In genomic region chr18:46334200-46334553, GRCh38 we compare ENCODE assay signal across 8 cellular contexts.
DNase-seq lines count a peak whose midpoint lies in the region; ATAC-seq, FAIRE-seq and TF ChIP-seq lines count a peak whose summit lies in the region.

No MANE protein-coding gene starts in this region.

- intact Hi-C loops in HepG2 (cut with micrococcal nuclease; ENCODE audit: unreplicated experiment) = no loop called here

- H3K4me2 ChIP-seq in HepG2 (ENCODE audit: low read depth, low read length) = no peak overlapping the region

- no peaks in the 10 kb centered on the region for H3K27me3 ChIP-seq in liver (ENCODE audit: control insufficient read depth in 4 of 4, insufficient read depth in 4 of 4, low read length in 3 of 4)
- H3K27me3 ChIP-seq in HepG2 (ENCODE audit: control insufficient read depth in 1 of 2, insufficient read depth in 2 of 2, low read length in 2 of 2) = peaks cover 5 to 52% of the 10 kb centered on the region in 2 experiments

- FAIRE-seq in HepG2 (lab: Jason Lieb, UNC) (no peak), frontal cortex (lab: Jason Lieb, UNC) (no peak)

- no peak for ATAC-seq in HepG2
- no peak for ATAC-seq in central memory CD8-positive, alpha-beta T cell (replicated peaks; ENCODE audit: extremely low read depth, poor library complexity, severe bottlenecking)
- ATAC-seq in naive B cell (ENCODE audit: low read depth in 2 of 2) = peak; percentile 13 to 16

- no peak for DNase-seq in HepG2 (ENCODE audit: low spot score)
- no peak for DNase-seq in central memory CD8-positive, alpha-beta T cell (ENCODE audit: low spot score in 2 of 2)
- no peak for DNase-seq in naive B cell
- DNase-seq in foreskin fibroblast = no peak
- DNase-seq in NCI-H2107 treated with DMSO at 0.1 percent for 48 hours (lab: John Stamatoyannopoulos, UW; ENCODE audit: unreplicated experiment) = no peak
- DNase-seq in NCI-H187 (lab: John Stamatoyannopoulos, UW) = no peak
- no peak for DNase-seq in frontal cortex (ENCODE audit: low spot score in 2 of 2)

- POLR2A ChIA-PET in HepG2 (lab: Yijun Ruan, JAX) = no interaction called here

- no peak overlapping the region for H2AFZ ChIP-seq in HepG2 (ENCODE audit: low read length)

- H3K4me1 ChIP-seq in liver (ENCODE audit: control insufficient read depth in 4 of 4, insufficient read depth in 4 of 4, low read length in 3 of 4) (peaks cover 8 to 68% (median 49%) of the 10 kb centered on the region in 4 donors), HepG2 (ENCODE audit: insufficient read depth, low read length) (0 out of 2 replicates have a peak, but pooled peaks cover 5% of the 10 kb centered on the region)

- H3K36me3 Mint-ChIP-seq in central memory CD8-positive, alpha-beta T cell (ENCODE audit: insufficient read depth) = peaks cover 7% of the 10 kb centered on the region
- H3K36me3 Mint-ChIP-seq in naive B cell = peaks cover 0 to 7% of the 10 kb centered on the region in 2 donors

- no peaks in the 10 kb centered on the region for H3K9me3 Mint-ChIP-seq in central memory CD8-positive, alpha-beta T cell
- H3K9me3 Mint-ChIP-seq in naive B cell = peaks cover 0 to 2% (median 0%) of the 10 kb centered on the region in 7 donors

- no peak for TF ChIP-seq RAD21 in liver (IDR thresholded peaks at IDR 0.05)
- TF ChIP-seq RAD21 in HepG2 (CRISPR knock-in tag; IDR thresholded peaks at IDR 0.05) = no peak

- H3K9ac ChIP-seq in liver (ENCODE audit: low read depth in 1 of 2, low read length in 2 of 2) (peak overlapping the region in 1 of 2 donors; percentile 36), HepG2 (ENCODE audit: insufficient read depth, low read depth, low read length) (no peak overlapping the region)

- TF ChIP-seq EP300 in HepG2 (IDR thresholded peaks at IDR 0.05; ENCODE audit: low read depth in 2 of 2, low read length in 2 of 2) (no peak), HepG2 (CRISPR knock-in tag; IDR thresholded peaks at IDR 0.05; ENCODE audit: borderline replicate concordance) (no peak)

- H3K36me3 ChIP-seq in liver (ENCODE audit: control insufficient read depth in 4 of 4, insufficient read depth in 3 of 4, low read depth in 1 of 4, low read length in 3 of 4) = no peaks in the 10 kb centered on the region
- no peaks in the 10 kb centered on the region for H3K36me3 ChIP-seq in HepG2 (replicated peaks in 1 of 2; ENCODE audit: control insufficient read depth in 1 of 2, insufficient read depth in 2 of 2, low read length in 2 of 2)

- no TSS peak for BruUV-seq in HepG2 (replicated peaks; lab: Mats Ljungman, UMichigan)

- H3K4me3 ChIP-seq in liver (ENCODE audit: low read depth in 1 of 3, low read length in 3 of 3) = peak overlapping the region; percentile 52 to 90 (median 68)
- H3K4me3 ChIP-seq in HepG2 (replicated peaks in 1 of 3; ENCODE audit: insufficient read depth in 1 of 3, low read depth in 2 of 3, low read length in 3 of 3) = no peak overlapping the region
- no peak overlapping the region for H3K4me3 ChIP-seq in foreskin fibroblast (ENCODE audit: low read depth in 1 of 2, low read length in 2 of 2)

- H3K27me3 Mint-ChIP-seq in central memory CD8-positive, alpha-beta T cell = peaks cover 92% of the 10 kb centered on the region
- H3K27me3 Mint-ChIP-seq in naive B cell = peaks cover 64 to 86% (median 75%) of the 10 kb centered on the region in 3 donors

- H3K4me1 Mint-ChIP-seq in central memory CD8-positive, alpha-beta T cell = peaks cover 31% of the 10 kb centered on the region
- peaks cover 26 to 28% (median 26%) of the 10 kb centered on the region in 3 donors for H3K4me1 Mint-ChIP-seq in naive B cell

- H4K20me1 ChIP-seq in HepG2 (ENCODE audit: insufficient read depth, low read length) = no peaks in the 10 kb centered on the region

- TF ChIP-seq CTCF in liver (IDR thresholded peaks at IDR 0.05; ENCODE audit: low read depth, low read length, missing input control) (no peak), HepG2 (CRISPR knock-in tag; IDR thresholded peaks at IDR 0.05) (no peak), foreskin fibroblast (IDR thresholded peaks at IDR 0.05; ENCODE audit: low read depth, low read length) (no peak)

- H3K9me3 ChIP-seq in liver (ENCODE audit: control insufficient read depth in 4 of 4, low read length in 3 of 4) (no peaks in the 10 kb centered on the region), HepG2 (ENCODE audit: low read length) (no peaks in the 10 kb centered on the region)

- in situ Hi-C loops in HepG2 (cut with HindIII; ENCODE audit: extremely low pct_ligation_motif_present, low pct_unique_long_range_greater_than_20kb) = no loop called here

- no peak overlapping the region for H3K27ac Mint-ChIP-seq in central memory CD8-positive, alpha-beta T cell (ENCODE audit: low read depth)
- no peak overlapping the region for H3K27ac Mint-ChIP-seq in naive B cell

- peak overlapping the region; percentile 70 for H3K4me3 Mint-ChIP-seq in central memory CD8-positive, alpha-beta T cell
- H3K4me3 Mint-ChIP-seq in naive B cell = peak overlapping the region in 5 of 8 donors; percentile 73 to 90 (median 77)

- CTCF ChIA-PET in HepG2 (lab: Yijun Ruan, JAX; ENCODE audit: low intra/inter-chr PET ratio, low total read pairs) = no interaction called here

- peak overlapping the region; percentile 39 to 92 for H3K27ac ChIP-seq in liver (ENCODE audit: low read depth in 1 of 2, low read length in 2 of 2)
- no peak overlapping the region for H3K27ac ChIP-seq in HepG2 (ENCODE audit: extremely low read length, insufficient read depth, low read length)

- whole genome bisulfite sequencing in liver = under 1% methylated on average over 45 of the region's 45 CpGs
- 0% methylated on average over 4 of the region's 45 CpGs for WGBS in HepG2 (ENCODE audit: low lambda C conversion rate)

- H3K79me2 ChIP-seq in HepG2 (ENCODE audit: insufficient read depth, low read length) = no peaks in the 10 kb centered on the region

- no peak for TF ChIP-seq POLR2A in HepG2 (IDR thresholded peaks at IDR 0.05; ENCODE audit: insufficient read depth in 1 of 2, low read depth in 2 of 2, low read length in 2 of 2)

TF ChIP-seq in liver, 16 proteins besides CTCF, POLR2A, EP300 and RAD21 (continues in another document):
- TF ChIP-seq HNF4A (conservative IDR thresholded peaks at IDR 0.05) (no peak), EGR1 (IDR thresholded peaks at IDR 0.05; ENCODE audit: low read depth in 2 of 2) (no peak), REST (IDR thresholded peaks at IDR 0.05) (no peak), TAF1 (conservative IDR thresholded peaks at IDR 0.05) (no peak), HNF4G (IDR thresholded peaks at IDR 0.05) (no peak)

TF ChIP-seq in HepG2, 621 proteins besides CTCF, POLR2A, EP300 and RAD21:
- TF ChIP-seq HOXA5 (CRISPR knock-in tag; IDR thresholded peaks at IDR 0.05) = no peak
- no peak for TF ChIP-seq MED8 (CRISPR knock-in tag; IDR thresholded peaks at IDR 0.05; ENCODE audit: insufficient replicate concordance)
- TF ChIP-seq ZBTB43 (CRISPR knock-in tag; conservative IDR thresholded peaks at IDR 0.05) = no peak
- TF ChIP-seq ZFP90 (CRISPR knock-in tag; IDR thresholded peaks at IDR 0.05; ENCODE audit: borderline replicate concordance) = no peak
- TF ChIP-seq NCOA1 (CRISPR knock-in tag; IDR thresholded peaks at IDR 0.05) = no peak
- TF ChIP-seq TBX2 (CRISPR knock-in tag; IDR thresholded peaks at IDR 0.05; ENCODE audit: borderline replicate concordance) = no peak
- TF ChIP-seq HIVEP1 (CRISPR knock-in tag; IDR thresholded peaks at IDR 0.05) = no peak
- TF ChIP-seq ZFP82 (CRISPR knock-in tag; IDR thresholded peaks at IDR 0.05; ENCODE audit: borderline replicate concordance) = no peak
- no peak for TF ChIP-seq CBX5 (CRISPR knock-in tag; IDR thresholded peaks at IDR 0.05; ENCODE audit: borderline replicate concordance)
- TF ChIP-seq REL (CRISPR knock-in tag; conservative IDR thresholded peaks at IDR 0.05) = no peak
- TF ChIP-seq ZNF441 (CRISPR knock-in tag; IDR thresholded peaks at IDR 0.05; ENCODE audit: borderline replicate concordance) = no peak
- TF ChIP-seq TOPORS (CRISPR knock-in tag; IDR thresholded peaks at IDR 0.05) = no peak
- TF ChIP-seq GLMP (CRISPR knock-in tag; IDR thresholded peaks at IDR 0.05; ENCODE audit: borderline replicate concordance) = no peak
- TF ChIP-seq ONECUT2 (CRISPR knock-in tag; IDR thresholded peaks at IDR 0.05) = no peak
- TF ChIP-seq SIN3A (IDR thresholded peaks at IDR 0.05; ENCODE audit: borderline replicate concordance, low read depth, low read length) = no peak
- TF ChIP-seq ZNF780A (CRISPR knock-in tag; IDR thresholded peaks at IDR 0.05) = no peak
- no peak for TF ChIP-seq ZNF431 (CRISPR knock-in tag; IDR thresholded peaks at IDR 0.05; ENCODE audit: borderline replicate concordance, low read depth)
- no peak for TF ChIP-seq ZNF275 (CRISPR knock-in tag; IDR thresholded peaks at IDR 0.05; ENCODE audit: borderline replicate concordance)
- TF ChIP-seq BCL6 (CRISPR knock-in tag; IDR thresholded peaks at IDR 0.05) = no peak
- no peak for TF ChIP-seq BRCA1 (CRISPR knock-in tag; IDR thresholded peaks at IDR 0.05)

Comparison
In these comparisons a context has a peak if more than half of its experiments do, and no peak if none do; other contexts are left out.
1. H3K4me3 ChIP-seq: peak in liver (3 of 3); none in HepG2 (0 of 3) and foreskin fibroblast (0 of 2).
2. ATAC-seq: peak in naive B cell (2 of 2); none in HepG2 (single experiment) and central memory CD8-positive, alpha-beta T cell (single experiment).